ENCODE assay signal across 8 cellular contexts in genomic region chr9:87498046-87498815, GRCh38. TPM values are rescaled to one million over a fixed set of nuclear protein-coding genes. Genes with fewer than 3 reads are reported as not detected.
DNase-seq lines count a peak whose midpoint lies in the region; ATAC-seq, FAIRE-seq and TF ChIP-seq lines count a peak whose summit lies in the region.

No MANE protein-coding gene starts in this region.

- peak overlapping the region; percentile 99 for H3K4me2 ChIP-seq in mammary epithelial cell (ENCODE audit: insufficient read depth, low read depth, low read length)

- no peak overlapping the region for H3K4me3 Mint-ChIP-seq in HFFc6

- CTCF ChIA-PET in mammary epithelial cell (lab: Charles Lee; ENCODE audit: low non-redundant PET): interaction anchor here (1.5 kb wide), 1 partner anchor 161 kb away, joined by 3 read pairs; no protein-coding TSS in a partner anchor

- H2AFZ ChIP-seq in mammary epithelial cell (ENCODE audit: low read depth, low read length): peak overlapping the region; percentile 92

- DNase-seq in GM03348 (ENCODE audit: low spot score) (peak; percentile 44), NCI-H128 (lab: John Stamatoyannopoulos, UW; ENCODE audit: unreplicated experiment) (peak; percentile 9), mammary epithelial cell (peak; percentile 53), kidney (peak; percentile 89), small intestine (peak; percentile 53), NCI-H2227 (lab: John Stamatoyannopoulos, UW; ENCODE audit: unreplicated experiment) (no peak), HFFc6 (no peak)

- H3K27ac Mint-ChIP-seq in HFFc6: no peak overlapping the region

- H3K9me3 ChIP-seq in mammary epithelial cell (replicated peaks; ENCODE audit: insufficient read depth, low read length) (no peaks in the 10 kb centered on the region), kidney (ENCODE audit: control insufficient read depth in 1 of 2, low read length in 2 of 2) (no peaks in the 10 kb centered on the region), small intestine (ENCODE audit: control insufficient read depth, low read depth) (no peaks in the 10 kb centered on the region)

- no peak overlapping the region for H3K9ac ChIP-seq in mammary epithelial cell (ENCODE audit: insufficient read depth, low read length)
- H3K9ac ChIP-seq in kidney (ENCODE audit: low read length in 2 of 2): peak overlapping the region; percentile 53 to 79

- peak; percentile 35 for ATAC-seq in GM21528 (IDR thresholded peaks at IDR 0.05; ENCODE audit: low FRiP score, unreplicated experiment)

- H3K27ac ChIP-seq in mammary epithelial cell (ENCODE audit: insufficient read depth, low read depth, low read length): no peak overlapping the region
- peak overlapping the region; percentile 81 to 83 for H3K27ac ChIP-seq in kidney (ENCODE audit: low read depth in 2 of 2, low read length in 2 of 2)
- peak overlapping the region; percentile 5 to 80 for H3K27ac ChIP-seq in small intestine (ENCODE audit: low read depth in 1 of 2, low read length in 1 of 2)

- dilution Hi-C loops in mammary epithelial cell (cut with HindIII; ENCODE audit: low sequenced_read_pairs): no loop called here

- BruUV-seq in mammary epithelial cell (replicated peaks; lab: Mats Ljungman, UMichigan): no TSS peak

- H3K9me3 Mint-ChIP-seq in HFFc6: no peaks in the 10 kb centered on the region

- intact Hi-C loops in mammary epithelial cell (cut with micrococcal nuclease) (loop anchor here (1.0 kb wide), 2 partner anchors 161 to 165 kb away; no protein-coding TSS in a partner anchor), kidney (cut with DNase I) (no loop called here)

- H3K36me3 ChIP-seq in mammary epithelial cell (ENCODE audit: insufficient read depth, low read length): no peaks in the 10 kb centered on the region
- H3K36me3 ChIP-seq in kidney (ENCODE audit: control insufficient read depth in 1 of 2, insufficient read depth in 2 of 2, low read length in 2 of 2): no peaks in the 10 kb centered on the region
- H3K36me3 ChIP-seq in small intestine (ENCODE audit: control insufficient read depth in 2 of 2, insufficient read depth in 2 of 2, low read length in 2 of 2): no peaks in the 10 kb centered on the region

- no peaks in the 10 kb centered on the region for H4K20me1 ChIP-seq in mammary epithelial cell (ENCODE audit: insufficient read depth, low read length)

- 3% methylated on average over 10 of the region's 81 CpGs for WGBS in mammary epithelial cell (ENCODE audit: low coverage, missing lambda C conversion rate)
- WGBS in small intestine, 3 donors: 1 to 2% (median 1%) methylated on average over 68 to 81 of the region's 81 CpGs

- peaks cover 18% of the 10 kb centered on the region for H3K4me1 ChIP-seq in mammary epithelial cell (ENCODE audit: insufficient read depth, low read length)
- peaks cover 5 to 7% of the 10 kb centered on the region in 2 donors for H3K4me1 ChIP-seq in kidney (ENCODE audit: control insufficient read depth in 1 of 2, insufficient read depth in 1 of 2, low read depth in 1 of 2, low read length in 2 of 2)
- no peaks in the 10 kb centered on the region for H3K4me1 ChIP-seq in small intestine (ENCODE audit: control insufficient read depth in 2 of 2, insufficient read depth in 1 of 2, low read depth in 1 of 2, low read length in 1 of 2)

- TF ChIP-seq CTCF in mammary epithelial cell (conservative IDR thresholded peaks at IDR 0.05 in 1 of 2, IDR thresholded peaks at IDR 0.05 in 1 of 2; ENCODE audit: extremely low read depth in 1 of 2, insufficient read depth in 1 of 2, low read depth in 1 of 2, low read length in 2 of 2) (peak in 1 of 2 donors; percentile 52), kidney (IDR thresholded peaks at IDR 0.05; ENCODE audit: borderline replicate concordance, extremely low read depth, insufficient read depth) (peak; percentile 15), HFFc6 (IDR thresholded peaks at IDR 0.05) (no peak)

- H3K27me3 Mint-ChIP-seq in HFFc6 (ENCODE audit: insufficient read depth): peaks cover 15% of the 10 kb centered on the region

- no peaks in the 10 kb centered on the region for H3K36me3 Mint-ChIP-seq in HFFc6 (ENCODE audit: low read depth)

- in situ Hi-C loops in mammary epithelial cell (cut with MboI; ENCODE audit: low sequenced_read_pairs in 2 of 2): no loop called here

- peaks cover 5% of the 10 kb centered on the region for H3K27me3 ChIP-seq in mammary epithelial cell (ENCODE audit: insufficient read depth, low read length)
- peaks cover 0 to 5% of the 10 kb centered on the region in 2 donors for H3K27me3 ChIP-seq in small intestine (ENCODE audit: control insufficient read depth in 2 of 2, insufficient read depth in 2 of 2, low read length in 2 of 2)

- FAIRE-seq in kidney (lab: Jason Lieb, UNC) (no peak), small intestine (lab: Jason Lieb, UNC) (no peak)

- H3K79me2 ChIP-seq in mammary epithelial cell (ENCODE audit: insufficient read depth, low read length): no peaks in the 10 kb centered on the region

- H3K4me1 Mint-ChIP-seq in HFFc6 (ENCODE audit: low read depth): no peaks in the 10 kb centered on the region

- H3K4me3 ChIP-seq in mammary epithelial cell (replicated peaks in 1 of 3; ENCODE audit: insufficient read depth in 1 of 3, low read depth in 2 of 3, low read length in 3 of 3): peak overlapping the region; percentile 57 to 77 (median 69)
- H3K4me3 ChIP-seq in kidney (ENCODE audit: low read length in 2 of 2): peak overlapping the region; percentile 81 to 82
- H3K4me3 ChIP-seq in small intestine (ENCODE audit: low read depth in 1 of 2, low read length in 2 of 2): peak overlapping the region; percentile 42 to 60

RNA-seq across cellular contexts. Expression of gene DAPK1, which starts 0.6 kb away (rescaled TPM):
- total RNA-seq in mammary epithelial cell: 10 to 100 TPM; 17.1 to 33.3 TPM
- polyA plus RNA-seq in mammary epithelial cell: 3.7 TPM
- polyA minus RNA-seq in mammary epithelial cell: 18.0 TPM
- total RNA-seq in kidney: 166 TPM
- polyA plus RNA-seq in kidney (ENCODE audit: insufficient read depth, low read depth, low replicate concordance): 15.5 TPM
- 10 to 100 TPM in 1 of 3 donors, 1 to 10 TPM in 2; 6.8 to 10.3 (median 8.9) TPM for polyA plus RNA-seq in small intestine
- total RNA-seq in HFFc6 (2021; fragmentation: NEBNext Ultra II Directional; extraction: Animal tissue kit (Norgen Biotek cat#: 25700)): under 1 TPM; 0.06 to 0.36 (median 0.18) TPM

Comparison
In these comparisons a context has a peak if more than half of its experiments do, and no peak if none do; other contexts are left out.
1. DNase-seq: peak in GM03348 (single experiment), NCI-H128 (single experiment), mammary epithelial cell (single experiment), kidney (single experiment) and small intestine (single experiment); none in NCI-H2227 (single experiment) and HFFc6 (single experiment).
2. RNA of gene DAPK1, which starts 0.6 kb away (total RNA-seq): 166 TPM in kidney (single experiment) and 17.1 to 33.3 TPM in mammary epithelial cell; 0.06 to 0.36 TPM in HFFc6; every median in the first group is over 10 times any median in the second.
3. Peak in every context shown above with its lines, with median percentiles within 50 percentile points of each other: H3K4me3 ChIP-seq.